Comparison of ENCODE assay signal across 1 cellular context in the genomic region with DNA sequence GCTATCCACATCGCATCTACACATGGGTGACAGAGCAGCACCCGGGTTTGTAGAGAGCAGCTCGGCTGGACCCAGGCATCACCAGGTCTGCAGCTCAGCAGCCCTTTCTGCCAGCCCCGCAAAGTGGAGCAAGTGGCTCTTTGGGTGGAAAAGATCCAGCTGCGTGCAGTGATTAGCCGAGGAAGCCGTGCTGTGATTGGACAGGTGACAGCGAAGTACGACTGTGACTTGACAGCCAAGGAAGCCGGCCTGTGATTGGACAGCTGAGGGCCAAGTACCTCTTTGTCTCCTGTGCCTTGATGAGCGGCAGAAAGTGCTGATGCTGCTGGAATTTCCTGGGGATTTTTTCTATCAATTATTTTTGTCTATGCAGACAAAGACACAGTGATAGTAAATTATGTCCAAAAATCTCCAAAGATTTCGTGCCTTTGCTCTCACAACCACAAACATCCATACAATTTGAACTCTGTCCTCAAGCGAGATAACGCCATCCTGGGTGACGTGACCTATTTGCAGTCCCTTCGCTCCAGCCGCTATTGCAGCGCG.
TF ChIP-seq lines count a peak whose summit lies in the region.

No MANE protein-coding gene starts in this region.

TF ChIP-seq in H1, 55 proteins besides CTCF, POLR2A, EP300 and RAD21:
- TF ChIP-seq RNF2 (IDR thresholded peaks at IDR 0.05; ENCODE audit: borderline replicate concordance, low read depth, low read length, missing control alignments, poor library complexity, severe bottlenecking) (no peak), BRCA1 (IDR thresholded peaks at IDR 0.05; ENCODE audit: low read depth, low read length) (no peak), HDAC6 (IDR thresholded peaks at IDR 0.05; ENCODE audit: low read depth, low read length) (no peak), SUZ12 (IDR thresholded peaks at IDR 0.05; ENCODE audit: low read length) (no peak), CEBPB (IDR thresholded peaks at IDR 0.05; ENCODE audit: low read depth, low read length) (no peak)
- TF ChIP-seq, protein P1, sequence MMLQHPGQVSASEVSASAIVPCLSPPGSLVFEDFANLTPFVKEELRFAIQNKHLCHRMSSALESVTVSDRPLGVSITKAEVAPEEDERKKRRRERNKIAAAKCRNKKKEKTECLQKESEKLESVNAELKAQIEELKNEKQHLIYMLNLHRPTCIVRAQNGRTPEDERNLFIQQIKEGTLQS (IDR thresholded peaks at IDR 0.05; ENCODE audit: insufficient read depth, low read depth, low read length), result no peak
- TF ChIP-seq, protein P2, sequence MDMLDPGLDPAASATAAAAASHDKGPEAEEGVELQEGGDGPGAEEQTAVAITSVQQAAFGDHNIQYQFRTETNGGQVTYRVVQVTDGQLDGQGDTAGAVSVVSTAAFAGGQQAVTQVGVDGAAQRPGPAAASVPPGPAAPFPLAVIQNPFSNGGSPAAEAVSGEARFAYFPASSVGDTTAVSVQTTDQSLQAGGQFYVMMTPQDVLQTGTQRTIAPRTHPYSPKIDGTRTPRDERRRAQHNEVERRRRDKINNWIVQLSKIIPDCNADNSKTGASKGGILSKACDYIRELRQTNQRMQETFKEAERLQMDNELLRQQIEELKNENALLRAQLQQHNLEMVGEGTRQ (IDR thresholded peaks at IDR 0.05; ENCODE audit: low read length), result no peak
